In genomic region chr1:94743866-94744265, GRCh38 we compare ENCODE assay signal across 15 cellular contexts.
DNase-seq lines count a peak whose midpoint lies in the region; ATAC-seq and TF ChIP-seq lines count a peak whose summit lies in the region.
"Had no signal": no experiment of that assay in that cellular context is flagged by ENCODE, and none has a peak within 500 bp of the region (broad histone marks: within the 10 kb centered on the region; RNA-seq: fewer than 3 reads in every experiment).

No MANE protein-coding gene starts in this region.

- peak in 1 of 2 donors; percentile 27 for TF ChIP-seq POLR2A in thyroid gland (IDR thresholded peaks at IDR 0.05)

- intact Hi-C loops in thyroid gland (cut with DNase I): no loop called here

- peak; percentile 47 for DNase-seq in NCI-H748 (lab: John Stamatoyannopoulos, UW; ENCODE audit: unreplicated experiment)
- no peak for DNase-seq in NCI-H748 treated with DMSO at 0.1 percent for 48 hours (lab: John Stamatoyannopoulos, UW)
- peak; percentile 74 for DNase-seq in astrocyte of the spinal cord (ENCODE audit: low read depth, low spot score)
- DNase-seq in iris pigment epithelial cell (ENCODE audit: low read depth): peak; percentile 57
- peak; percentile 44 to 51 for DNase-seq in thyroid gland
- DNase-seq: activated CD4-positive, alpha-beta T cell treated with anti-CD3 and anti-CD28 coated beads, Interleukin-2, amount 10 ng/mL, durations not matched to agents 7 days and 5 days; body of pancreas; Calu3; naive thymus-derived CD8-positive, alpha-beta T cell; NCI-H187; OCI-M1; upper lobe of right lung had no signal

- H3K9me3 ChIP-seq in thyroid gland: no peaks in the 10 kb centered on the region
- H3K9me3 ChIP-seq: body of pancreas, upper lobe of right lung had no signal

- in situ Hi-C loops in astrocyte of the spinal cord (cut with HindIII; ENCODE audit: low sequenced_read_pairs): no loop called here

- H3K4me1 ChIP-seq in thyroid gland: peaks cover 7 to 17% of the 10 kb centered on the region in 2 donors
- H3K4me1 ChIP-seq: body of pancreas had no signal

- H3K36me3 ChIP-seq in thyroid gland: no peaks in the 10 kb centered on the region
- H3K36me3 ChIP-seq: upper lobe of right lung had no signal

- no peak for ATAC-seq in HG02884 (IDR thresholded peaks at IDR 0.05; ENCODE audit: unreplicated experiment)
- ATAC-seq in GM18868 (IDR thresholded peaks at IDR 0.05; ENCODE audit: unreplicated experiment): no peak
- ATAC-seq in GM21360 (IDR thresholded peaks at IDR 0.05; ENCODE audit: unreplicated experiment): no peak
- ATAC-seq: body of pancreas; naive thymus-derived CD8-positive, alpha-beta T cell; upper lobe of right lung had no signal

- H3K27ac ChIP-seq in thyroid gland: peak overlapping the region; percentile 10 to 64 (median 28)
- H3K27ac ChIP-seq: body of pancreas, upper lobe of right lung had no signal

- H3K4me3 ChIP-seq in astrocyte of the spinal cord (ENCODE audit: low read depth, low read length) (no peak overlapping the region), thyroid gland (replicated peaks in 1 of 3) (no peak overlapping the region)
- H3K4me3 ChIP-seq: body of pancreas, upper lobe of right lung had no signal

- no peak for TF ChIP-seq CTCF in astrocyte of the spinal cord (IDR thresholded peaks at IDR 0.05; ENCODE audit: low read depth, low read length)
- no peak for TF ChIP-seq CTCF in thyroid gland (IDR thresholded peaks at IDR 0.05)

- 73 to 79% methylated on average over 1 of the region's 1 CpG for WGBS in thyroid gland, 2 donors

- H3K27me3 ChIP-seq in thyroid gland: no peaks in the 10 kb centered on the region
- H3K27me3 ChIP-seq: body of pancreas, upper lobe of right lung had no signal
